In the genomic region with DNA sequence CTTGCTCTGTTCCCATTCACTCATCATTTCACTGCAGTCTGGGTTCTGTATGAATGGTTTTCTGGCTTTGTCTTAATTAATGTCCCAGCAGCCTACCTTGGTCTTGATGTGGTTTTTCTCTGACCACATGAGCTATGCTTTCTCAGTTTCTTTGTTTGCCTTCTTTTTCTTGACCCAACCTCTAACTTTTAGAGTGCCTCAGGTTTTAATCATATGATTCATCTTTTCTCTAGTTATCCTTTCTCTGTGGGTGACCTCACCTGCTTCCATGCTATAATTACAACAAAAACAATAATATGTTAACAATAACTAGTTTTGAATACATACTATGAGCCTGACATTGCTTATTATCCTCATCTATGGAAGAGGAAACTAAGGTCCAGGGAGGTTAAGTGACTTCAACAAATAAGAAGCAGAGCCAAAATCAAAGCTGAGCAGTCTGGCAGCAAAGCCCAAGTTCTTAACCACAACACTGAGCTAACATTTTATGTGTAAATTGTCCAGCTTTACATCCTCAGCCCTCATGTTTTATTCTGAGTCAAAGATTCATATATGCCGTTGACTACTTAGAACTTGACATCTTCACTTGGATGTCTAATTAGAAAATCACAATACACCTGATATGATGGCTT, we compare ENCODE assay signal across 12 cellular contexts. TPM values are rescaled to one million over a fixed set of nuclear protein-coding genes. Genes with fewer than 3 reads are reported as not detected.
DNase-seq lines count a peak whose midpoint lies in the region; ATAC-seq and TF ChIP-seq lines count a peak whose summit lies in the region.
"Had no signal": no experiment of that assay in that cellular context is flagged by ENCODE, and none has a peak within 500 bp of the region (broad histone marks: within the 10 kb centered on the region; RNA-seq: fewer than 3 reads in every experiment).

No MANE protein-coding gene starts in this region.

- DNase-seq in mammary epithelial cell (peak; percentile 30), MCF 10A (ENCODE audit: unreplicated experiment) (no peak), M059J (ENCODE audit: low read depth) (peak; percentile 85), SKM-1 treated with dmso at 0.1 percent for 144 hours (lab: John Stamatoyannopoulos, UW; ENCODE audit: unreplicated experiment) (no peak), Caco-2 (no peak), NCI-H1048 (lab: John Stamatoyannopoulos, UW) (no peak)
- DNase-seq in activated CD4-positive, alpha-beta T cell treated with anti-CD3 and anti-CD28 coated beads, Interleukin-2, amount 10 ng/mL, durations not matched to agents 7 days and 5 days, result no peak
- DNase-seq: activated CD4-positive, alpha-beta T cell treated with anti-CD3 and anti-CD28 coated beads, Interleukin-2, amount 10 ng/mL, durations not matched to agents 24 days and 14 days had no signal

- BruUV-seq in mammary epithelial cell (replicated peaks; lab: Mats Ljungman, UMichigan), result no TSS peak
- BruUV-seq in MCF 10A (replicated peaks; lab: Mats Ljungman, UMichigan), result no TSS peak
- BruUV-seq in Caco-2 (replicated peaks; lab: Mats Ljungman, UMichigan), result no TSS peak

- H3K27me3 ChIP-seq in mammary epithelial cell (ENCODE audit: insufficient read depth, low read length) (peaks cover 19% of the 10 kb centered on the region), Caco-2 (replicated peaks; ENCODE audit: control insufficient read depth, insufficient read depth, low read length) (no peaks in the 10 kb centered on the region)
- H3K27me3 ChIP-seq: right atrium auricular region had no signal

- H3K9me3 ChIP-seq in mammary epithelial cell (replicated peaks; ENCODE audit: insufficient read depth, low read length), result no peaks in the 10 kb centered on the region
- no peaks in the 10 kb centered on the region for H3K9me3 ChIP-seq in Caco-2

- no peak overlapping the region for H2AFZ ChIP-seq in mammary epithelial cell (ENCODE audit: low read depth, low read length)

- no peaks in the 10 kb centered on the region for H3K79me2 ChIP-seq in mammary epithelial cell (ENCODE audit: insufficient read depth, low read length)

- dilution Hi-C loops in mammary epithelial cell (cut with HindIII; ENCODE audit: low sequenced_read_pairs), result no loop called here

- H3K27ac Mint-ChIP-seq in MCF 10A (ENCODE audit: low read depth, unreplicated experiment) (no peak overlapping the region), Caco-2 (ENCODE audit: unreplicated experiment) (no peak overlapping the region)
- H3K27ac Mint-ChIP-seq in activated CD4-positive, alpha-beta T cell treated with anti-CD3 and anti-CD28 coated beads, Interleukin-2, amount 10 ng/mL, durations not matched to agents 7 days and 5 days, result no peak overlapping the region
- H3K27ac Mint-ChIP-seq: activated CD4-positive, alpha-beta T cell treated with anti-CD3 and anti-CD28 coated beads, Interleukin-2, amount 10 ng/mL, durations not matched to agents 24 days and 14 days had no signal

- CTCF ChIA-PET in mammary epithelial cell (lab: Charles Lee; ENCODE audit: low non-redundant PET), result no interaction called here
- CTCF ChIA-PET in MCF 10A (lab: Yijun Ruan, JAX), result interaction anchor here (0.6 to 1.1 kb wide), 3 partner anchors 30 to 352 kb away, joined by 3 read pairs; no protein-coding TSS in a partner anchor
- CTCF ChIA-PET in Caco-2 (lab: Charles Lee), result no interaction called here
- CTCF ChIA-PET in activated CD4-positive, alpha-beta T cell treated with anti-CD3 and anti-CD28 coated beads, Interleukin-2, amount 10 ng/mL, durations not matched to agents 7 days and 5 days (lab: Charles Lee), result no interaction called here

- no peak overlapping the region for H3K9ac ChIP-seq in mammary epithelial cell (ENCODE audit: insufficient read depth, low read length)

- no peaks in the 10 kb centered on the region for H3K4me1 Mint-ChIP-seq in MCF 10A (ENCODE audit: insufficient read depth, unreplicated experiment)
- no peaks in the 10 kb centered on the region for H3K4me1 Mint-ChIP-seq in Caco-2 (ENCODE audit: low read depth, unreplicated experiment)
- peaks cover 24% of the 10 kb centered on the region for H3K4me1 Mint-ChIP-seq in activated CD4-positive, alpha-beta T cell treated with anti-CD3 and anti-CD28 coated beads, Interleukin-2, amount 10 ng/mL, durations not matched to agents 7 days and 5 days

- H3K36me3 ChIP-seq in mammary epithelial cell (ENCODE audit: insufficient read depth, low read length), result no peaks in the 10 kb centered on the region
- no peaks in the 10 kb centered on the region for H3K36me3 ChIP-seq in Caco-2 (ENCODE audit: control insufficient read depth, insufficient read depth, low read length)
- H3K36me3 ChIP-seq: right atrium auricular region had no signal

- H4K20me1 ChIP-seq in mammary epithelial cell (ENCODE audit: insufficient read depth, low read length), result no peaks in the 10 kb centered on the region

- H3K4me1 ChIP-seq in mammary epithelial cell (ENCODE audit: insufficient read depth, low read length) (no peaks in the 10 kb centered on the region), Caco-2 (no peaks in the 10 kb centered on the region)
- H3K4me1 ChIP-seq: right atrium auricular region had no signal

- peaks cover 87% of the 10 kb centered on the region for H3K27me3 Mint-ChIP-seq in MCF 10A (ENCODE audit: insufficient read depth, unreplicated experiment)
- H3K27me3 Mint-ChIP-seq in Caco-2 (ENCODE audit: insufficient read depth, unreplicated experiment), result no peaks in the 10 kb centered on the region
- peaks cover 39% of the 10 kb centered on the region for H3K27me3 Mint-ChIP-seq in activated CD4-positive, alpha-beta T cell treated with anti-CD3 and anti-CD28 coated beads, Interleukin-2, amount 10 ng/mL, durations not matched to agents 7 days and 5 days

- no peak overlapping the region for H3K27ac ChIP-seq in mammary epithelial cell (ENCODE audit: insufficient read depth, low read depth, low read length)
- H3K27ac ChIP-seq: coronary artery, right atrium auricular region had no signal

- TF ChIP-seq CTCF in mammary epithelial cell (conservative IDR thresholded peaks at IDR 0.05 in 1 of 2, IDR thresholded peaks at IDR 0.05 in 1 of 2; ENCODE audit: extremely low read depth in 1 of 2, insufficient read depth in 1 of 2, low read depth in 1 of 2, low read length in 2 of 2) (no peak), MCF 10A (IDR thresholded peaks at IDR 0.05; ENCODE audit: unreplicated experiment) (no peak), Caco-2 (IDR thresholded peaks at IDR 0.05; ENCODE audit: insufficient read depth in 1 of 2, low read depth in 1 of 2, low read length in 1 of 2, severe bottlenecking in 1 of 2, unreplicated experiment in 1 of 2) (no peak)

- WGBS in mammary epithelial cell (ENCODE audit: low coverage, missing lambda C conversion rate), result 71% methylated on average over 1 of the region's 1 CpG

- H3K36me3 Mint-ChIP-seq in MCF 10A (ENCODE audit: insufficient read depth, unreplicated experiment) (no peaks in the 10 kb centered on the region), Caco-2 (ENCODE audit: insufficient read depth, unreplicated experiment) (no peaks in the 10 kb centered on the region)
- no peaks in the 10 kb centered on the region for H3K36me3 Mint-ChIP-seq in activated CD4-positive, alpha-beta T cell treated with anti-CD3 and anti-CD28 coated beads, Interleukin-2, amount 10 ng/mL, durations not matched to agents 7 days and 5 days (ENCODE audit: low read depth)

- POLR2A ChIA-PET in MCF 10A (lab: Yijun Ruan, JAX), result interaction anchor here (0.6 kb wide), 1 partner anchor 27 kb away, joined by 3 read pairs; no protein-coding TSS in a partner anchor
- POLR2A ChIA-PET in Caco-2 (lab: Charles Lee), result no interaction called here
- POLR2A ChIA-PET in activated CD4-positive, alpha-beta T cell treated with anti-CD3 and anti-CD28 coated beads, Interleukin-2, amount 10 ng/mL, durations not matched to agents 7 days and 5 days (lab: Charles Lee), result no interaction called here

- peak; percentile 87 for ATAC-seq in HG02852 (IDR thresholded peaks at IDR 0.05; ENCODE audit: unreplicated experiment)

- H3K4me3 Mint-ChIP-seq in MCF 10A (ENCODE audit: unreplicated experiment) (no peak overlapping the region), Caco-2 (ENCODE audit: unreplicated experiment) (no peak overlapping the region)
- H3K4me3 Mint-ChIP-seq in activated CD4-positive, alpha-beta T cell treated with anti-CD3 and anti-CD28 coated beads, Interleukin-2, amount 10 ng/mL, durations not matched to agents 7 days and 5 days, result no peak overlapping the region
- H3K4me3 Mint-ChIP-seq: activated CD4-positive, alpha-beta T cell treated with anti-CD3 and anti-CD28 coated beads, Interleukin-2, amount 10 ng/mL, durations not matched to agents 24 days and 14 days had no signal

- no peak overlapping the region for H3K4me2 ChIP-seq in mammary epithelial cell (ENCODE audit: insufficient read depth, low read depth, low read length)

- intact Hi-C loops in mammary epithelial cell (cut with micrococcal nuclease) (no loop called here), MCF 10A (cut with micrococcal nuclease) (no loop called here), Caco-2 (cut with micrococcal nuclease; ENCODE audit: unreplicated experiment) (no loop called here)

- H3K9me3 Mint-ChIP-seq in MCF 10A (ENCODE audit: unreplicated experiment) (no peaks in the 10 kb centered on the region), Caco-2 (ENCODE audit: unreplicated experiment) (no peaks in the 10 kb centered on the region)
- no peaks in the 10 kb centered on the region for H3K9me3 Mint-ChIP-seq in activated CD4-positive, alpha-beta T cell treated with anti-CD3 and anti-CD28 coated beads, Interleukin-2, amount 10 ng/mL, durations not matched to agents 7 days and 5 days

- H3K4me3 ChIP-seq in mammary epithelial cell (replicated peaks in 1 of 3; ENCODE audit: insufficient read depth in 1 of 3, low read depth in 2 of 3, low read length in 3 of 3) (no peak overlapping the region), Caco-2 (ENCODE audit: low read depth, low read length) (no peak overlapping the region)
- H3K4me3 ChIP-seq: coronary artery, right atrium auricular region had no signal

- in situ Hi-C loops in mammary epithelial cell (cut with MboI; ENCODE audit: low sequenced_read_pairs in 2 of 2), result no loop called here

RNA-seq across cellular contexts. Expression of gene EPYC, which starts 4.7 kb away (rescaled TPM):
- not detected for total RNA-seq in mammary epithelial cell
- polyA plus RNA-seq in mammary epithelial cell, result not detected
- polyA minus RNA-seq in mammary epithelial cell, result not detected
- total RNA-seq in MCF 10A (2022), result not detected in 2 replicates
- 0.17 TPM in 1 of 2 replicates, not detected in the other for total RNA-seq in M059J (2014; rRNA removed; shearing (Covaris generic))
- not detected in 2 replicates for total RNA-seq in Caco-2 (2022)
- total RNA-seq in activated CD4-positive, alpha-beta T cell treated with anti-CD3 and anti-CD28 coated beads, Interleukin-2, amount 10 ng/mL, durations not matched to agents 7 days and 5 days, result not detected
- total RNA-seq: activated CD4-positive, alpha-beta T cell treated with anti-CD3 and anti-CD28 coated beads, Interleukin-2, amount 10 ng/mL, durations not matched to agents 24 days and 14 days; right atrium auricular region; subcutaneous adipose tissue had no signal

RNA-seq across cellular contexts. Expression of gene KERA, which starts 48.4 kb away (rescaled TPM):
- not detected for total RNA-seq in mammary epithelial cell
- not detected for polyA plus RNA-seq in mammary epithelial cell
- polyA minus RNA-seq in mammary epithelial cell, result not detected
- total RNA-seq in MCF 10A (2022), result not detected in 2 replicates
- not detected in 2 replicates for total RNA-seq in M059J (2014; rRNA removed; shearing (Covaris generic))
- not detected in 2 replicates for total RNA-seq in Caco-2 (2022)
- not detected for total RNA-seq in activated CD4-positive, alpha-beta T cell treated with anti-CD3 and anti-CD28 coated beads, Interleukin-2, amount 10 ng/mL, durations not matched to agents 7 days and 5 days
- total RNA-seq: activated CD4-positive, alpha-beta T cell treated with anti-CD3 and anti-CD28 coated beads, Interleukin-2, amount 10 ng/mL, durations not matched to agents 24 days and 14 days; right atrium auricular region; subcutaneous adipose tissue had no signal

RNA-seq across cellular contexts. Expression of gene CCER1, which starts 54.5 kb away (rescaled TPM):
- total RNA-seq in mammary epithelial cell, result not detected
- polyA plus RNA-seq in mammary epithelial cell, result not detected
- polyA minus RNA-seq in mammary epithelial cell, result not detected
- total RNA-seq in MCF 10A (2022), result not detected in 2 replicates
- total RNA-seq in M059J (2014; rRNA removed; shearing (Covaris generic)), result not detected in 2 replicates
- total RNA-seq in Caco-2 (2022), result not detected in 2 replicates
- total RNA-seq in activated CD4-positive, alpha-beta T cell treated with anti-CD3 and anti-CD28 coated beads, Interleukin-2, amount 10 ng/mL, durations not matched to agents 7 days and 5 days, result not detected
- total RNA-seq: activated CD4-positive, alpha-beta T cell treated with anti-CD3 and anti-CD28 coated beads, Interleukin-2, amount 10 ng/mL, durations not matched to agents 24 days and 14 days; right atrium auricular region; subcutaneous adipose tissue had no signal

Comparison
In these comparisons a context has a peak if more than half of its experiments do, and no peak if none do; other contexts are left out.
1. DNase-seq: peak in mammary epithelial cell (single experiment) and M059J (single experiment); none in MCF 10A (single experiment), SKM-1 treated with dmso at 0.1 percent for 144 hours (single experiment), Caco-2 (0 of 2), activated CD4-positive, alpha-beta T cell treated with anti-CD3 and anti-CD28 coated beads, Interleukin-2, amount 10 ng/mL, durations not matched to agents 7 days and 5 days (single experiment) and NCI-H1048 (single experiment).